24 cellular contexts compared by ENCODE assay signal in genomic region chr6:111220383-111221031, GRCh38.
A peak's percentile ranks its signal among the peaks of the same experiment; 100 is the strongest.
DNase-seq lines count a peak whose midpoint lies in the region; ATAC-seq and TF ChIP-seq lines count a peak whose summit lies in the region.
"Had no signal": no experiment of that assay in that cellular context is flagged by ENCODE, and none has a peak within 500 bp of the region (broad histone marks: within the 10 kb centered on the region; RNA-seq: fewer than 3 reads in every experiment).

No MANE protein-coding gene starts in this region.

- no peaks in the 10 kb centered on the region for H3K79me2 ChIP-seq in mesendoderm (ENCODE audit: control insufficient read depth, insufficient read depth, low read length)

- H3K18ac ChIP-seq in mesendoderm (ENCODE audit: low read length) = no peak overlapping the region

- no peak overlapping the region for H3K4me2 ChIP-seq in mesendoderm (ENCODE audit: low read length)
- H3K4me2 ChIP-seq: A549; BLaER1 treated with 17β-estradiol and CSF1 and Interleukin-3, amounts not matched to agents 10 nM and 100 nM had no signal

- H3K36me3 ChIP-seq in left ventricle myocardium inferior = no peaks in the 10 kb centered on the region
- peaks cover 0 to 13% of the 10 kb centered on the region in 2 donors for H3K36me3 ChIP-seq in psoas muscle (ENCODE audit: insufficient read depth in 1 of 2, low read depth in 1 of 2)
- H3K36me3 ChIP-seq in mesendoderm (ENCODE audit: control insufficient read depth, insufficient read depth, low read length) = no peaks in the 10 kb centered on the region

- no peaks in the 10 kb centered on the region for H3K79me1 ChIP-seq in mesendoderm (ENCODE audit: low read length)

- H4K5ac ChIP-seq in mesendoderm (ENCODE audit: low read length) = no peak overlapping the region

- no peak overlapping the region for H3K23ac ChIP-seq in mesendoderm (ENCODE audit: low read length)

- no peak overlapping the region for H2AK5ac ChIP-seq in mesendoderm (ENCODE audit: low read length)

- no peak overlapping the region for H2BK120ac ChIP-seq in mesendoderm (ENCODE audit: low read depth, low read length)

- H2BK15ac ChIP-seq in mesendoderm (replicated peaks; ENCODE audit: low read depth) = no peak overlapping the region

- H3K9ac ChIP-seq in mesendoderm (ENCODE audit: low read length) = no peak overlapping the region
- H3K9ac ChIP-seq: BLaER1 treated with 17β-estradiol and CSF1 and Interleukin-3, amounts not matched to agents 10 nM and 100 nM had no signal

- 29 to 58% (median 32%) methylated on average over 1 of the region's 1 CpG for WGBS in psoas muscle, 3 donors
- WGBS in mesendoderm (ENCODE audit: extremely low coverage, insufficient coverage, low lambda C conversion rate) = no CpG with 5 or more reads among the region's 1 CpG

- no peak overlapping the region for H2BK5ac ChIP-seq in mesendoderm (ENCODE audit: low read length)

- H4K8ac ChIP-seq in mesendoderm (ENCODE audit: low read depth, low read length) = no peak overlapping the region

- H3K9me3 ChIP-seq in left ventricle myocardium inferior (replicated peaks) (no peaks in the 10 kb centered on the region), psoas muscle (no peaks in the 10 kb centered on the region)
- H3K9me3 ChIP-seq: A549; BLaER1 treated with 17β-estradiol and CSF1 and Interleukin-3, amounts not matched to agents 10 nM and 100 nM had no signal

- no peak overlapping the region for H3K4me3 ChIP-seq in left ventricle myocardium inferior
- no peak overlapping the region for H3K4me3 ChIP-seq in psoas muscle
- no peak overlapping the region for H3K4me3 ChIP-seq in mesendoderm (ENCODE audit: low read length)
- H3K4me3 ChIP-seq: A549; BLaER1 treated with 17β-estradiol and CSF1 and Interleukin-3, amounts not matched to agents 10 nM and 100 nM; SK-N-MC had no signal

- intact Hi-C loops in left ventricle myocardium inferior (cut with micrococcal nuclease) (no loop called here), psoas muscle (cut with DNase I) (no loop called here)

- H3K27me3 ChIP-seq in left ventricle myocardium inferior (ENCODE audit: low read depth) (no peaks in the 10 kb centered on the region), psoas muscle (ENCODE audit: insufficient read depth in 3 of 3, low read length in 2 of 3) (no peaks in the 10 kb centered on the region), mesendoderm (ENCODE audit: insufficient read depth, low read length, poor library complexity) (no peaks in the 10 kb centered on the region)
- H3K27me3 ChIP-seq: BLaER1 treated with 17β-estradiol and CSF1 and Interleukin-3, amounts not matched to agents 10 nM and 100 nM had no signal

- no peak overlapping the region for H3K4ac ChIP-seq in mesendoderm (ENCODE audit: low read depth, low read length)

- H3K4me1 ChIP-seq in left ventricle myocardium inferior = peaks cover 14% of the 10 kb centered on the region
- H3K4me1 ChIP-seq in psoas muscle = peaks cover 37% of the 10 kb centered on the region
- no peaks in the 10 kb centered on the region for H3K4me1 ChIP-seq in mesendoderm (ENCODE audit: control insufficient read depth, low read depth, low read length)
- H3K4me1 ChIP-seq: A549; BLaER1 treated with 17β-estradiol and CSF1 and Interleukin-3, amounts not matched to agents 10 nM and 100 nM had no signal

- TF ChIP-seq CTCF in left ventricle myocardium inferior (IDR thresholded peaks at IDR 0.05; ENCODE audit: borderline replicate concordance) = no peak
- TF ChIP-seq CTCF in psoas muscle (IDR thresholded peaks at IDR 0.05) = no peak

- no peak overlapping the region for H3K56ac ChIP-seq in mesendoderm (ENCODE audit: low read length)

- peak overlapping the region; percentile 64 for H3K27ac ChIP-seq in left ventricle myocardium inferior (replicated peaks)
- peak overlapping the region; percentile 84 for H3K27ac ChIP-seq in psoas muscle
- H3K27ac ChIP-seq in mesendoderm (ENCODE audit: low read depth, low read length) = no peak overlapping the region
- H3K27ac ChIP-seq: A549; BLaER1 treated with 17β-estradiol and CSF1 and Interleukin-3, amounts not matched to agents 10 nM and 100 nM; RWPE1; SK-N-MC had no signal

- ATAC-seq in psoas muscle (peak; percentile 78 to 92 (median 86)), HG03521 (IDR thresholded peaks at IDR 0.05; ENCODE audit: unreplicated experiment) (no peak)
- ATAC-seq: A549, Panc1 had no signal

- DNase-seq in GDM1 (lab: John Stamatoyannopoulos, UW) = peak; percentile 29
- peak; percentile 49 for DNase-seq in Kasumi-1 (lab: John Stamatoyannopoulos, UW)
- DNase-seq in left ventricle myocardium inferior = no peak
- no peak for DNase-seq in psoas muscle
- DNase-seq in SKM-1 treated with dmso at 0.1 percent for 144 hours (lab: John Stamatoyannopoulos, UW; ENCODE audit: unreplicated experiment) = no peak
- DNase-seq in mesendoderm = no peak
- DNase-seq: AML-193; CD4-positive, alpha-beta T cell; HCEC 1CT; IMR-90; KG1; NCI-H1092; NCI-H1417 treated with DMSO at 0.1 percent for 48 hours; NCI-H1694 treated with DMSO at 0.1 percent for 48 hours; NCI-H2081; NCI-H2227 treated with DMSO at 0.1 percent for 48 hours; NCI-H526 treated with DMSO at 0.1 percent for 48 hours; SIG-M5 had no signal

Comparison
In these comparisons a context has a peak if more than half of its experiments do, and no peak if none do; other contexts are left out.
1. DNase-seq: peak in GDM1 (single experiment) and Kasumi-1 (2 of 2); none in left ventricle myocardium inferior (single experiment), psoas muscle (0 of 2), SKM-1 treated with dmso at 0.1 percent for 144 hours (single experiment) and mesendoderm (single experiment).